Comparison of ENCODE assay signal across 8 cellular contexts in the genomic region with DNA sequence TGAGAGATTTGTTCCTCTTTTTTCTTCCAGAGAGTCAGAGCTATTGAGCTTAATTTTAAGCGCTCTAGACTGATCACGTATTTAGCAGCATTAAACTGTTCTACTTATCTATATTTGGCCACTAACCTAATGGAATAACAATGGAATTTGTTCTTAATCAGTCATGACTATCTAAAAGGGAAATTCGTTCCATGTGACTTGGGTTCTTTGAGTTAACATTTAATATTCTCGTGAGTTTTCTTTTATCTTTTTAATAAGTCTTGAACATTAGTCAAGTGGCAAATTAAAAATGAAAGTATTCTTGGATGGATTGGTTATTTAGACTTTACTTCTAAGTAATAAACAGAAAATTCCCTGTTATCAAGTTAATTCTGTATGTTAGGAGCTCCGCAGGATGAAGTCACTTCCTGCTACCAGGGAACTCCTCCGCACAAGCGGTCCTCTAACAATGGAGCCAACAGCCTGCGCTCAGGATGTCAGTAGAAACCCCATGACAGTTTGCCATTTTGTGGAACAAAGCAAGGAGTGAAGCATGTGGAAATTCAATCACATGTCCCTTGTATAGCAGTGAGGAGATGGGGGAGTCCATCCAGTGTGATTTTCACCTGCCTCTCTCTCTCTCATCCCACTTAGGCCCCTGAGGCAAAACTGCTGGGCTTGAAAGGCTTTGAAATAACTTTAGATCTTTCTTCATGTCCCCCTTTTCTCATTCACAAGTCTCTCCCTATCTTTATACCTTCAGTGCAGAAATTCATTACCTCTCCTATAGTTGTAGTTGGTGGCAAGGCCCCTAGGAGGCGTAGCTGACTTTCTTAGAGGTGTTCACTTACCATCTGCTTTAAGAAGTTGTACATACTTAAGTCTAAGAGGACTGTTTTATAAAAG.
DNase-seq lines count a peak whose midpoint lies in the region; ATAC-seq and TF ChIP-seq lines count a peak whose summit lies in the region.

No MANE protein-coding gene starts in this region.

- no peaks in the 10 kb centered on the region for H3K9me3 ChIP-seq in Peyer's patch

- H3K27ac ChIP-seq in Peyer's patch: no peak overlapping the region

- H3K27me3 ChIP-seq in Peyer's patch: no peaks in the 10 kb centered on the region

- H3K4me1 Mint-ChIP-seq in brain: no peaks in the 10 kb centered on the region

- peak; percentile 14 for DNase-seq in A172 (ENCODE audit: low spot score)
- peak; percentile 1 for DNase-seq in NB4 (ENCODE audit: low read depth)
- peak; percentile 20 for DNase-seq in myocyte (ENCODE audit: low read depth)
- no peak for DNase-seq in NCI-H526 treated with DMSO at 0.1 percent for 48 hours (lab: John Stamatoyannopoulos, UW)
- DNase-seq in Peyer's patch: no peak

- peaks cover 0 to 3% (median 0%) of the 10 kb centered on the region in 3 donors for H3K36me3 ChIP-seq in Peyer's patch

- no peak for ATAC-seq in GM21515 (IDR thresholded peaks at IDR 0.05; ENCODE audit: unreplicated experiment)

- no peaks in the 10 kb centered on the region for H3K9me3 Mint-ChIP-seq in brain

- TF ChIP-seq POLR2A in NB4 (IDR thresholded peaks at IDR 0.05; ENCODE audit: extremely low read depth, insufficient read length) (no peak), Peyer's patch (IDR thresholded peaks at IDR 0.05) (no peak)

- no peaks in the 10 kb centered on the region for H3K27me3 Mint-ChIP-seq in brain

- H3K27ac Mint-ChIP-seq in brain: no peak overlapping the region

- H3K4me3 ChIP-seq in NB4 (ENCODE audit: low read depth, low read length) (no peak overlapping the region), Peyer's patch (no peak overlapping the region)

- peaks cover 18% of the 10 kb centered on the region for H3K36me3 Mint-ChIP-seq in brain

- no peak overlapping the region for H3K4me3 Mint-ChIP-seq in brain

- TF ChIP-seq CTCF in GM12872 (IDR thresholded peaks at IDR 0.05; ENCODE audit: insufficient read depth, low read depth, low read length): peak; percentile 68
- peak; percentile 19 for TF ChIP-seq CTCF in NB4 (IDR thresholded peaks at IDR 0.05; ENCODE audit: low read depth, low read length)
- peak; percentile 35 to 64 for TF ChIP-seq CTCF in brain (conservative IDR thresholded peaks at IDR 0.05)
- peak in 3 of 6 experiments; percentile 33 to 42 (median 40) for TF ChIP-seq CTCF in Peyer's patch (IDR thresholded peaks at IDR 0.05)

- no peaks in the 10 kb centered on the region for H3K4me1 ChIP-seq in Peyer's patch

Comparison
In these comparisons a context has a peak if more than half of its experiments do, and no peak if none do; other contexts are left out.
1. DNase-seq: peak in A172 (single experiment), NB4 (single experiment) and myocyte (single experiment); none in NCI-H526 treated with DMSO at 0.1 percent for 48 hours (single experiment) and Peyer's patch (0 of 3).